ENCODE assay signal across 23 cellular contexts in the genomic region with DNA sequence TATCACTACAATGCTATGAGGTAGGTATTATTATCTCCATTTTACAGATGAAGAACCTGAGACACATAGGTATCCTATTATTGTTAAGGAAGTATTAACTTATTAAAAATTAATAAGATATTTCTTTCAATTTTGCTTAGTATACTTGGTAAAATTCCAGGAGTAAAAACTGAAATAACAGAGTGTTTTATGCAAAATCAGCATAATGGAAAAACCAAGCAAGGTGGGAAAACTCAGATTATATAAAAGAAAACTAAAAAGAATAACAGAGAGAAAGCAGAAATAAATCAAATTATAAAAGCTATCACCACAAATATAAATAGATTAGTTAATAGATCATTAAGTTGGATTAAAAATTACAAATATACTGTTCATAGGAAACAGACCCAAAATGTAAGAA.
"Had no signal": no experiment of that assay in that cellular context is flagged by ENCODE, and none has a peak within 500 bp of the region (broad histone marks: within the 10 kb centered on the region; RNA-seq: fewer than 3 reads in every experiment).

No MANE protein-coding gene starts in this region.

- H3K79me2 ChIP-seq: hepatocyte had no signal

- H3K27me3 ChIP-seq: esophagus muscularis mucosa, foreskin keratinocyte, gastroesophageal sphincter, hepatocyte, thyroid gland, vagina had no signal

- H3K4me2 ChIP-seq: hepatocyte had no signal

- H3K4me3 ChIP-seq: dorsolateral prefrontal cortex, esophagus muscularis mucosa, gastroesophageal sphincter, heart left ventricle, hepatocyte, left lung, mucosa of descending colon, psoas muscle, skin epidermis, stomach, thyroid gland, vagina had no signal

- H3K27ac ChIP-seq: dorsolateral prefrontal cortex, foreskin keratinocyte, hepatocyte, left lung, psoas muscle, stomach, thyroid gland, vagina had no signal

- H3K9me3 ChIP-seq: esophagus muscularis mucosa, gastroesophageal sphincter, left lung, mucosa of descending colon, stomach, thyroid gland, vagina had no signal

- H3K4me1 ChIP-seq: left lung, psoas muscle, thyroid gland, vagina had no signal

- DNase-seq: dorsolateral prefrontal cortex; effector CD4-positive, alpha-beta T cell; heart left ventricle; left cardiac atrium; left lung; mucosa of descending colon; naive B cell; nucleus accumbens; posterior cingulate gyrus; psoas muscle; right cardiac atrium; stimulated activated CD4-positive, alpha-beta T cell treated with anti-CD3 and anti-CD28 coated beads, Interleukin-12 subunit alpha, Interleukin-12 subunit beta, amount 100 ng/mL, for 4 hours; stimulated activated CD4-positive, alpha-beta T cell treated with anti-CD3 and anti-CD28 coated beads, Interleukin-1b, Interleukin-23, amount 100 ng/mL, for 48 hours; stimulated activated CD4-positive, alpha-beta T cell treated with anti-CD3 and anti-CD28 coated beads, Interleukin-4, amount 100 ng/mL, for 24 hours; stimulated activated naive CD4-positive, alpha-beta T cell treated with Interleukin-2 at 50 U/mL for 16 hours; stomach; thyroid gland had no signal

- H2AFZ ChIP-seq: hepatocyte had no signal

- H3K36me3 ChIP-seq: esophagus muscularis mucosa, gastroesophageal sphincter, heart left ventricle, left lung, stomach, thyroid gland, vagina had no signal

- ATAC-seq: left lung, mucosa of descending colon, psoas muscle had no signal
